1 cellular context compared by ENCODE assay signal in the genomic region with DNA sequence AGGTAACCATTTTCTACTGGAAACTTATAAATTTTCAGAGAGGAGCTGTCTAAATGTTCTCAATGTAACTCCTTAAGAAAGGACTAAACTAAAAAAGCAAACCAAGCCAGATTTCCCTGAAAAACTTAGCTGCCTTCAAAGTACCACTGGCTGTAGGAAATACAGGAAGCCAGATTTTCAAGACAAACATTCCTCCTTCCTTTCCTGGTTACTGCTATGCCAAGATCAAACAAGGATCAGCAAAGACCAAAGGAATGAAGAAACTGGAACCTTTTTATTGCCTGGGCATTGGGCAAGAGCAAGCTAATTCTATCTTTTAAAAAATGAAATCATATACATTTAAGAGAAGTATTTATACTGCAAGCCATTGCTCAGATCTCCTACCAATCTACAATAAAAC.
TF ChIP-seq lines count a peak whose summit lies in the region.

No MANE protein-coding gene starts in this region.

TF ChIP-seq in endothelial cell of umbilical vein, 7 proteins besides CTCF, POLR2A, EP300 and RAD21 (continued from another document):
- TF ChIP-seq JUN (IDR thresholded peaks at IDR 0.05; ENCODE audit: borderline replicate concordance, insufficient read depth, insufficient read length, low read depth) (no peak), GATA2 (IDR thresholded peaks at IDR 0.05; ENCODE audit: insufficient read depth, insufficient read length, low read depth, low read length) (no peak), MYC (IDR thresholded peaks at IDR 0.05; ENCODE audit: low read depth, low read length) (no peak)
TF ChIP-seq in endothelial cell of umbilical vein: peak in this region for 0.
